11 cellular contexts compared by ENCODE assay signal in genomic region chr13:45700971-45701900, GRCh38. TPM values are rescaled to one million over a fixed set of nuclear protein-coding genes. Genes with fewer than 3 reads are reported as not detected.
A peak's percentile ranks its signal among the peaks of the same experiment; 100 is the strongest.
DNase-seq lines count a peak whose midpoint lies in the region; ATAC-seq and TF ChIP-seq lines count a peak whose summit lies in the region.
"Had no signal": no experiment of that assay in that cellular context is flagged by ENCODE, and none has a peak within 500 bp of the region (broad histone marks: within the 10 kb centered on the region; RNA-seq: fewer than 3 reads in every experiment).

No MANE protein-coding gene starts in this region.

- CTCF ChIA-PET in CD4-positive, alpha-beta T cell (lab: Charles Lee), result no interaction called here
- CTCF ChIA-PET in MCF 10A (lab: Yijun Ruan, JAX), result interaction anchor here (1.1 kb wide), 1 partner anchor 77 kb away, joined by 4 read pairs; no protein-coding TSS in a partner anchor

- no peak for TF ChIP-seq CTCF in CD4-positive, alpha-beta T cell (IDR thresholded peaks at IDR 0.05)
- TF ChIP-seq CTCF in KMS-11 (conservative IDR thresholded peaks at IDR 0.05; ENCODE audit: low read depth, low read length) (peak; percentile 75), MCF 10A (IDR thresholded peaks at IDR 0.05; ENCODE audit: unreplicated experiment) (no peak)

- H3K4me1 ChIP-seq in KMS-11 (ENCODE audit: low read depth, poor library complexity, severe bottlenecking), result peaks cover 71% of the 10 kb centered on the region
- H3K4me1 ChIP-seq: Caco-2, pancreas had no signal

- H3K36me3 Mint-ChIP-seq in CD4-positive, alpha-beta T cell (ENCODE audit: low read depth), result no peaks in the 10 kb centered on the region
- no peaks in the 10 kb centered on the region for H3K36me3 Mint-ChIP-seq in MCF 10A (ENCODE audit: insufficient read depth, unreplicated experiment)

- H2AFZ ChIP-seq in KMS-11 (ENCODE audit: low read depth), result no peak overlapping the region

- H3K9me3 ChIP-seq in CD4-positive, alpha-beta T cell (ENCODE audit: control insufficient read depth, low read length), result no peaks in the 10 kb centered on the region
- H3K9me3 ChIP-seq: Caco-2, pancreas had no signal

- intact Hi-C loops in CD4-positive, alpha-beta T cell (cut with DNase I, micrococcal nuclease), result no loop called here
- intact Hi-C loops in MCF 10A (cut with micrococcal nuclease), result no loop called here

- POLR2A ChIA-PET in CD4-positive, alpha-beta T cell (lab: Charles Lee), result no interaction called here
- POLR2A ChIA-PET in MCF 10A (lab: Yijun Ruan, JAX), result no interaction called here

- H3K4me3 Mint-ChIP-seq in CD4-positive, alpha-beta T cell, result no peak overlapping the region
- no peak overlapping the region for H3K4me3 Mint-ChIP-seq in MCF 10A (ENCODE audit: unreplicated experiment)

- no peak overlapping the region for H3K27ac Mint-ChIP-seq in CD4-positive, alpha-beta T cell
- no peak overlapping the region for H3K27ac Mint-ChIP-seq in MCF 10A (ENCODE audit: low read depth, unreplicated experiment)

- no peaks in the 10 kb centered on the region for H3K9me3 Mint-ChIP-seq in CD4-positive, alpha-beta T cell
- no peaks in the 10 kb centered on the region for H3K9me3 Mint-ChIP-seq in MCF 10A (ENCODE audit: unreplicated experiment)

- ATAC-seq in CD4-positive, alpha-beta T cell (ENCODE audit: poor library complexity), result peak; percentile 41
- ATAC-seq in GM18868 (IDR thresholded peaks at IDR 0.05; ENCODE audit: unreplicated experiment) (peak; percentile 74), HG02610 (IDR thresholded peaks at IDR 0.05; ENCODE audit: unreplicated experiment) (peak; percentile 71)

- H3K79me2 ChIP-seq in KMS-11 (ENCODE audit: insufficient read depth, low read depth), result peaks cover 45% of the 10 kb centered on the region

- no peaks in the 10 kb centered on the region for H3K36me3 ChIP-seq in KMS-11 (ENCODE audit: insufficient read depth)
- H3K36me3 ChIP-seq: pancreas had no signal

- no peaks in the 10 kb centered on the region for H4K20me1 ChIP-seq in KMS-11 (ENCODE audit: insufficient read depth)

- H3K4me2 ChIP-seq in KMS-11, result peak overlapping the region; percentile 84

- no peak for DNase-seq in CD4-positive, alpha-beta T cell
- no peak for DNase-seq in NCI-H1694 treated with DMSO at 0.1 percent for 48 hours (lab: John Stamatoyannopoulos, UW)
- DNase-seq in MCF 10A (ENCODE audit: unreplicated experiment), result no peak
- DNase-seq in CD1c-positive myeloid dendritic cell (ENCODE audit: extremely low spot score), result no peak
- DNase-seq in SIG-M5 (lab: John Stamatoyannopoulos, UW), result no peak
- DNase-seq: Caco-2; pancreas; stimulated activated naive CD4-positive, alpha-beta T cell treated with Interleukin-2 at 50 U/mL for 16 hours had no signal

- no peak overlapping the region for H3K27ac ChIP-seq in CD4-positive, alpha-beta T cell (ENCODE audit: low read depth, low read length)
- H3K27ac ChIP-seq in KMS-11, result peak overlapping the region; percentile 99
- H3K27ac ChIP-seq: pancreas had no signal

- H3K27me3 Mint-ChIP-seq in CD4-positive, alpha-beta T cell, result no peaks in the 10 kb centered on the region
- peaks cover 68% of the 10 kb centered on the region for H3K27me3 Mint-ChIP-seq in MCF 10A (ENCODE audit: insufficient read depth, unreplicated experiment)

- BruUV-seq in MCF 10A (replicated peaks; lab: Mats Ljungman, UMichigan), result no TSS peak

- H3K4me3 ChIP-seq in KMS-11 (IDR thresholded peaks at IDR 0.05; ENCODE audit: insufficient read depth, low read depth, low read length), result no peak overlapping the region
- H3K4me3 ChIP-seq: pancreas had no signal

- H3K4me1 Mint-ChIP-seq in CD4-positive, alpha-beta T cell (ENCODE audit: low read depth), result no peaks in the 10 kb centered on the region
- no peaks in the 10 kb centered on the region for H3K4me1 Mint-ChIP-seq in MCF 10A (ENCODE audit: insufficient read depth, unreplicated experiment)

- peak overlapping the region; percentile 97 for H3K9ac ChIP-seq in KMS-11

- no peaks in the 10 kb centered on the region for H3K27me3 ChIP-seq in CD4-positive, alpha-beta T cell (ENCODE audit: control insufficient read depth, insufficient read depth, low read length)
- H3K27me3 ChIP-seq in KMS-11 (ENCODE audit: insufficient read depth, low read depth), result no peaks in the 10 kb centered on the region
- H3K27me3 ChIP-seq: pancreas had no signal

RNA-seq across cellular contexts. Expression of gene CBY2, which starts 0.9 kb away (rescaled TPM):
- total RNA-seq in CD4-positive, alpha-beta T cell, result not detected
- not detected in 2 replicates for total RNA-seq in MCF 10A (2022)
- total RNA-seq: pancreas had no signal
